8 cellular contexts compared by ENCODE assay signal in genomic region chr7:99325597-99326407, GRCh38. TPM values are rescaled to one million over a fixed set of nuclear protein-coding genes. Genes with fewer than 3 reads are reported as not detected.
DNase-seq lines count a peak whose midpoint lies in the region; ATAC-seq and TF ChIP-seq lines count a peak whose summit lies in the region.

TSS of gene ARPC1A (plus strand) at chr7:99325898. CDS start at chr7:99333354, 7,456 bp downstream.

- CTCF ChIA-PET in BJ (lab: Yijun Ruan, JAX), result interaction anchor here (0.8 to 0.9 kb wide), 2 partner anchors 12 to 286 kb away, joined by 3 read pairs; no protein-coding TSS in a partner anchor

- no peaks in the 10 kb centered on the region for H3K36me3 ChIP-seq in BJ (ENCODE audit: control insufficient read depth, insufficient read depth, low read length)

- DNase-seq in BJ (ENCODE audit: low read depth), result peak; percentile 64
- peak; percentile 86 for DNase-seq in GM19240 (ENCODE audit: insufficient read length, low spot score)
- peak; percentile 64 for DNase-seq in NCI-H524 treated with DMSO at 0.1 percent for 48 hours (lab: John Stamatoyannopoulos, UW)
- peak; percentile 89 to 90 for DNase-seq in activated CD4-positive, alpha-beta T cell treated with anti-CD3 and anti-CD28 coated beads for 4 hours
- DNase-seq in kidney tubule cell (ENCODE audit: low spot score), result peak; percentile 94
- DNase-seq in stimulated activated CD4-positive, alpha-beta T cell treated with anti-CD3 and anti-CD28 coated beads, Interleukin-1b, Interleukin-23, amount 100 ng/mL, for 1 hour (ENCODE audit: low read depth in 2 of 2), result peak; percentile 81 to 83

- peak; percentile 43 for TF ChIP-seq CTCF in BJ (IDR thresholded peaks at IDR 0.05; ENCODE audit: insufficient read depth, low read depth, low read length)

- POLR2A ChIA-PET in BJ (lab: Charles Lee), result interaction anchor here (0.6 kb wide), 1 partner anchor 365 kb away, joined by 4 read pairs; no protein-coding TSS in a partner anchor

- H3K27me3 ChIP-seq in BJ (ENCODE audit: control insufficient read depth, insufficient read depth, low read length), result no peaks in the 10 kb centered on the region

- peak within 1 kb of the TSS; percentile 78 for H3K27ac ChIP-seq in cingulate gyrus (ENCODE audit: low read depth, low read length)

- H3K4me3 ChIP-seq in BJ (ENCODE audit: low read depth, low read length), result peak within 1 kb of the TSS; percentile 94

- peak; percentile 64 for ATAC-seq in HG03457 (IDR thresholded peaks at IDR 0.05; ENCODE audit: unreplicated experiment)

RNA-seq across cellular contexts. Expression of gene ARPC1A, which starts in this region (rescaled TPM):
- polyA plus RNA-seq in BJ (2011; rRNA removed), result 206 and 243 TPM in 2 replicates
- 138 and 214 TPM in 2 replicates for polyA minus RNA-seq in BJ (2011; rRNA and poly(A)+ RNA removed)

Comparison
In these comparisons a context has a peak if more than half of its experiments do, and no peak if none do; other contexts are left out.
1. Peak in every context shown above with its lines: DNase-seq, ATAC-seq, H3K4me3 ChIP-seq and H3K27ac ChIP-seq.